In genomic region chr5:179866241-179867078, GRCh38 we compare ENCODE assay signal across 9 cellular contexts. TPM values are rescaled to one million over a fixed set of nuclear protein-coding genes. Genes with fewer than 3 reads are reported as not detected.
DNase-seq lines count a peak whose midpoint lies in the region; ATAC-seq and TF ChIP-seq lines count a peak whose summit lies in the region.
"Had no signal": no experiment of that assay in that cellular context is flagged by ENCODE, and none has a peak within 500 bp of the region (broad histone marks: within the 10 kb centered on the region; RNA-seq: fewer than 3 reads in every experiment).

No MANE protein-coding gene starts in this region.

- in situ Hi-C loops in T47D (cut with HindIII; ENCODE audit: low pct_unique_long_range_greater_than_20kb, low sequenced_read_pairs) = no loop called here
- in situ Hi-C loops in gastrocnemius medialis (cut with MboI; ENCODE audit: low sequenced_read_pairs in 4 of 4) = loop anchor here in 1 of 4 donors (25.0 kb wide), 1 partner anchor 104 kb away; no protein-coding TSS in a partner anchor

- H3K27me3 Mint-ChIP-seq in MCF 10A (ENCODE audit: insufficient read depth, unreplicated experiment) = no peaks in the 10 kb centered on the region
- H3K27me3 Mint-ChIP-seq in stimulated activated naive CD8-positive, alpha-beta T cell treated with anti-CD3 and anti-CD28 coated beads, Interleukin-15, amount 100 ng/mL, for 72 hours = no peaks in the 10 kb centered on the region
- H3K27me3 Mint-ChIP-seq: activated naive CD4-positive, alpha-beta T cell treated with anti-CD3 and anti-CD28 coated beads, Interleukin-2, amount 50 U/mL, for 24 hours had no signal

- H3K36me3 Mint-ChIP-seq in MCF 10A (ENCODE audit: insufficient read depth, unreplicated experiment) = peaks cover 88% of the 10 kb centered on the region

- H3K9me3 ChIP-seq in gastrocnemius medialis = no peaks in the 10 kb centered on the region

- H3K27ac ChIP-seq in epithelial cell of prostate (peak overlapping the region; percentile 1), gastrocnemius medialis (no peak overlapping the region)

- no peak overlapping the region for H3K27ac Mint-ChIP-seq in MCF 10A (ENCODE audit: low read depth, unreplicated experiment)
- H3K27ac Mint-ChIP-seq in stimulated activated naive CD8-positive, alpha-beta T cell treated with anti-CD3 and anti-CD28 coated beads, Interleukin-15, amount 100 ng/mL, for 72 hours = no peak overlapping the region
- H3K27ac Mint-ChIP-seq: activated naive CD4-positive, alpha-beta T cell treated with anti-CD3 and anti-CD28 coated beads, Interleukin-2, amount 50 U/mL, for 24 hours had no signal

- no peaks in the 10 kb centered on the region for H3K27me3 ChIP-seq in gastrocnemius medialis

- DNase-seq in T47D (ENCODE audit: low read depth in 1 of 2, low spot score in 1 of 2) (peak; percentile 28 to 33), MCF 10A (ENCODE audit: unreplicated experiment) (no peak), RPMI8226 (peak; percentile 52), epithelial cell of prostate (ENCODE audit: low read depth, low spot score) (no peak), gastrocnemius medialis (no peak), NCI-H2107 treated with DMSO at 0.1 percent for 48 hours (lab: John Stamatoyannopoulos, UW; ENCODE audit: unreplicated experiment) (no peak)
- peak; percentile 12 to 35 for DNase-seq in stimulated activated naive CD8-positive, alpha-beta T cell treated with anti-CD3 and anti-CD28 coated beads, Interleukin-15, amount 100 ng/mL, for 72 hours

- no peak overlapping the region for H3K4me3 ChIP-seq in gastrocnemius medialis

- TF ChIP-seq POLR2A in gastrocnemius medialis (IDR thresholded peaks at IDR 0.05) = no peak

- peaks cover 3 to 6% of the 10 kb centered on the region in 2 donors for H3K4me1 ChIP-seq in gastrocnemius medialis

- POLR2A ChIA-PET in MCF 10A (lab: Yijun Ruan, JAX) = interaction anchor here (0.9 to 1.0 kb wide), 2 partner anchors 11 to 17 kb away, joined by 3 to 4 read pairs; no protein-coding TSS in a partner anchor

- no peak for TF ChIP-seq CTCF in MCF 10A (IDR thresholded peaks at IDR 0.05; ENCODE audit: unreplicated experiment)
- no peak for TF ChIP-seq CTCF in gastrocnemius medialis (IDR thresholded peaks at IDR 0.05 in 4 of 5, conservative IDR thresholded peaks at IDR 0.05 in 1 of 5)

- ATAC-seq in stimulated activated naive CD8-positive, alpha-beta T cell treated with anti-CD3 and anti-CD28 coated beads, Interleukin-15, amount 100 ng/mL, for 72 hours = peak; percentile 71
- no peak for ATAC-seq in HG02884 (IDR thresholded peaks at IDR 0.05; ENCODE audit: unreplicated experiment)
- ATAC-seq in gastrocnemius medialis = no peak

- intact Hi-C loops in MCF 10A (cut with micrococcal nuclease) (no loop called here), gastrocnemius medialis (cut with DNase I; ENCODE audit: low total_unique reads) (no loop called here)

- no peaks in the 10 kb centered on the region for H3K9me3 Mint-ChIP-seq in MCF 10A (ENCODE audit: unreplicated experiment)
- H3K9me3 Mint-ChIP-seq in stimulated activated naive CD8-positive, alpha-beta T cell treated with anti-CD3 and anti-CD28 coated beads, Interleukin-15, amount 100 ng/mL, for 72 hours = no peaks in the 10 kb centered on the region
- H3K9me3 Mint-ChIP-seq: activated naive CD4-positive, alpha-beta T cell treated with anti-CD3 and anti-CD28 coated beads, Interleukin-2, amount 50 U/mL, for 24 hours had no signal

- peaks cover 0 to 70% of the 10 kb centered on the region in 2 donors for H3K36me3 ChIP-seq in gastrocnemius medialis

- no peak overlapping the region for H3K4me3 Mint-ChIP-seq in MCF 10A (ENCODE audit: unreplicated experiment)
- no peak overlapping the region for H3K4me3 Mint-ChIP-seq in stimulated activated naive CD8-positive, alpha-beta T cell treated with anti-CD3 and anti-CD28 coated beads, Interleukin-15, amount 100 ng/mL, for 72 hours
- H3K4me3 Mint-ChIP-seq: activated naive CD4-positive, alpha-beta T cell treated with anti-CD3 and anti-CD28 coated beads, Interleukin-2, amount 50 U/mL, for 24 hours had no signal

- peaks cover 7% of the 10 kb centered on the region for H3K4me1 Mint-ChIP-seq in MCF 10A (ENCODE audit: insufficient read depth, unreplicated experiment)
- H3K4me1 Mint-ChIP-seq in stimulated activated naive CD8-positive, alpha-beta T cell treated with anti-CD3 and anti-CD28 coated beads, Interleukin-15, amount 100 ng/mL, for 72 hours = peaks cover 15% of the 10 kb centered on the region

- CTCF ChIA-PET in MCF 10A (lab: Yijun Ruan, JAX) = interaction anchor here (0.5 to 0.6 kb wide), 2 partner anchors 108 to 219 kb away, joined by 3 to 4 read pairs; no protein-coding TSS in a partner anchor

- BruUV-seq in MCF 10A (replicated peaks; lab: Mats Ljungman, UMichigan) = no TSS peak

RNA-seq across cellular contexts. Expression of gene MRNIP, which starts 7.8 kb away (rescaled TPM):
- total RNA-seq in MCF 10A (2022) (40.3 and 42.8 TPM in 2 replicates), gastrocnemius medialis (10 to 100 TPM in 1 of 4 donors, 1 to 10 TPM in 3; 2.9 to 16.1 (median 8.3) TPM)

RNA-seq across cellular contexts. Expression of gene TBC1D9B, which starts 41.2 kb away (rescaled TPM):
- total RNA-seq in MCF 10A (2022) (162 and 166 TPM in 2 replicates), gastrocnemius medialis (10 to 100 TPM; 56.1 to 65.9 (median 62.7) TPM)

RNA-seq across cellular contexts. Expression of gene SQSTM1, which starts 45.8 kb away (rescaled TPM):
- total RNA-seq in MCF 10A (2022) (612 and 1,251 TPM in 2 replicates), gastrocnemius medialis (1,000 to 10,000 TPM; 1,080 to 1,340 (median 1,178) TPM)

RNA-seq across cellular contexts. Expression of gene MGAT4B, which starts 59.8 kb away (rescaled TPM):
- 153 and 198 TPM in 2 replicates for total RNA-seq in MCF 10A (2022)
- total RNA-seq in gastrocnemius medialis = 10 to 100 TPM; 28.3 to 86.0 (median 61.4) TPM

Comparison
In these comparisons a context has a peak if more than half of its experiments do, and no peak if none do; other contexts are left out.
1. DNase-seq: peak in T47D (2 of 2), RPMI8226 (single experiment) and stimulated activated naive CD8-positive, alpha-beta T cell treated with anti-CD3 and anti-CD28 coated beads, Interleukin-15, amount 100 ng/mL, for 72 hours (2 of 2); none in MCF 10A (single experiment), epithelial cell of prostate (single experiment), gastrocnemius medialis (0 of 2) and NCI-H2107 treated with DMSO at 0.1 percent for 48 hours (single experiment).